In the genomic region with DNA sequence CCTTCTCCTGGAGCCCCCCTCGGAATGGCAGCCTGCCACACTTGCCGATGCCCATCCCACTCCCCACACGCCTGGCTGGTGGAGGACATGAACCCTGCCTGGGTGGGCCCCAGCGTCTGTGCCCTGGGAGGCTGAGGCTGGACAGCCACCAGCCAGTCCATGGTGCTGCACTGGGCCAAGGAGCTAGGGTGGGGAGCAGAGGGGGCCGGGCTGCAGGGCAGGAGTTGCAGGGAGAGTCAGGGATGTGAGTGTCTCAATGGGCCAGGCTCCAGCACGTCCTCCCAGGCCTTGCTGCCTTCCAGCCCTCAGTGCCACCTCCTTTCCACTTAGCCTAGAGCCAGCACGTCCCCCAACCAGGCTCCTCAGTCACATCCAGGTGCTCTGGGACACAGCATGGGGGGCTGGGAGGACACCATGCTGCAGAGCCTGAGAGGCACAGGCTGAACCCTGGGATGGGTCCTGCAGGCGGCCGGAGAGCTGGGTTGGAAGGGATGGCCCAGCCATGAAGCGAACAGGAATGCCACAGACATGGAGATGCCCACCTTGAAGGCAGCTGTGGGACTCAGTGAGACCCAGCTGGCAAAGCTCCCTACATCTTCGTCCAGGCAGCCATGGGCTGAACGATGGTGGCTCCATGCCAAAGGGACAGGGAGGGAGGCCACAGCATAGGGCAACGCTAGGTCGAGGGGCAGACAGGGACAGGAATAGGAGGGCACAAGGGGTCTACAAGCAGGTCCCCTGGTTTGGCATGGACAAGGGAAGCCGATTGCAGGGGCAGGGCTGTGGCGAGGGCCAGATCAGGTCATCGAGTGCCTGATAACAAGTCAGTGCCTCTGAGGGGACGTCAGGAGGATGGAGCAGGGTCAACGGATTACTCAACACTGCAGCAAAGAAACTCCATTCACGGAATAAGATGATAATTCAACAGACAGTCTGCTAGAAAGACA, we compare ENCODE assay signal across 13 cellular contexts. TPM values are rescaled to one million over a fixed set of nuclear protein-coding genes. Genes with fewer than 3 reads are reported as not detected.
A peak's percentile ranks its signal among the peaks of the same experiment; 100 is the strongest.
DNase-seq lines count a peak whose midpoint lies in the region; ATAC-seq, FAIRE-seq and TF ChIP-seq lines count a peak whose summit lies in the region.
"Had no signal": no experiment of that assay in that cellular context is flagged by ENCODE, and none has a peak within 500 bp of the region (broad histone marks: within the 10 kb centered on the region; RNA-seq: fewer than 3 reads in every experiment).

No MANE protein-coding gene starts in this region.

- DNase-seq in Right ventricle myocardium inferior (ENCODE audit: missing footprints): peak; percentile 65
- no peak for DNase-seq in cardiac septum (ENCODE audit: low spot score)
- DNase-seq in naive B cell: no peak
- no peak for DNase-seq in vagina (ENCODE audit: extremely low spot score in 2 of 2)
- no peak for DNase-seq in superior temporal gyrus (ENCODE audit: extremely low spot score)
- DNase-seq in HepG2 (ENCODE audit: low spot score): no peak
- DNase-seq: cortex of kidney, NCI-H1694 treated with DMSO at 0.1 percent for 48 hours had no signal

- no peaks in the 10 kb centered on the region for H3K36me3 ChIP-seq in vagina
- H3K36me3 ChIP-seq in HepG2 (replicated peaks in 1 of 2; ENCODE audit: control insufficient read depth in 1 of 2, insufficient read depth in 2 of 2, low read length in 2 of 2): no peaks in the 10 kb centered on the region
- H3K36me3 ChIP-seq: ovary had no signal

- H3K27ac ChIP-seq in vagina (peak overlapping the region; percentile 32), HepG2 (ENCODE audit: extremely low read length, insufficient read depth, low read length) (no peak overlapping the region)
- H3K27ac ChIP-seq: ovary, tibial artery had no signal

- H3K9me3 Mint-ChIP-seq in activated T-helper 17 cell treated with anti-CD3 and anti-CD28 coated beads, Interleukin-2, amount 50 U/mL, for 72 hours: no peaks in the 10 kb centered on the region
- no peaks in the 10 kb centered on the region for H3K9me3 Mint-ChIP-seq in naive B cell

- H3K9me3 ChIP-seq in vagina (no peaks in the 10 kb centered on the region), HepG2 (ENCODE audit: low read length) (no peaks in the 10 kb centered on the region)
- H3K9me3 ChIP-seq: ovary, tibial artery had no signal

- H3K4me2 ChIP-seq in HepG2 (ENCODE audit: low read depth, low read length): no peak overlapping the region

- H3K27ac Mint-ChIP-seq in activated T-helper 17 cell treated with anti-CD3 and anti-CD28 coated beads, Interleukin-2, amount 50 U/mL, for 72 hours: peak overlapping the region; percentile 84
- peak overlapping the region in 5 of 6 donors; percentile 1 to 94 (median 88) for H3K27ac Mint-ChIP-seq in naive B cell

- no peak for FAIRE-seq in HepG2 (lab: Jason Lieb, UNC)
- FAIRE-seq: GM19239 had no signal

- ATAC-seq in Right ventricle myocardium inferior: no peak
- ATAC-seq in activated T-helper 17 cell treated with anti-CD3 and anti-CD28 coated beads, Interleukin-2, amount 50 U/mL, for 72 hours (replicated peaks): no peak
- no peak for ATAC-seq in naive B cell (ENCODE audit: low read depth in 2 of 2)
- no peak for ATAC-seq in HG02885 (IDR thresholded peaks at IDR 0.05; ENCODE audit: poor library complexity, unreplicated experiment)
- ATAC-seq in HepG2: no peak; the same call in 2 of the 3 replicates

- no peak for TF ChIP-seq RAD21 in HepG2 (CRISPR knock-in tag; IDR thresholded peaks at IDR 0.05)

- TF ChIP-seq POLR2A in vagina (IDR thresholded peaks at IDR 0.05) (no peak), HepG2 (IDR thresholded peaks at IDR 0.05; ENCODE audit: insufficient read depth in 1 of 2, low read depth in 2 of 2, low read length in 2 of 2) (no peak)

- no peaks in the 10 kb centered on the region for H4K20me1 ChIP-seq in HepG2 (ENCODE audit: insufficient read depth, low read length)

- peaks cover 12% of the 10 kb centered on the region for H3K4me1 ChIP-seq in vagina
- 0 out of 2 replicates have a peak, but pooled peaks cover 9% of the 10 kb centered on the region for H3K4me1 ChIP-seq in HepG2 (ENCODE audit: insufficient read depth, low read length)
- H3K4me1 ChIP-seq: tibial artery had no signal

- intact Hi-C loops in Right ventricle myocardium inferior (cut with DNase I): no loop called here
- intact Hi-C loops in cardiac septum (cut with DNase I): no loop called here
- intact Hi-C loops in vagina (cut with DNase I): no loop called here
- intact Hi-C loops in HepG2 (cut with micrococcal nuclease; ENCODE audit: unreplicated experiment): no loop called here

- H2AFZ ChIP-seq in HepG2 (ENCODE audit: low read length): no peak overlapping the region

- H3K36me3 Mint-ChIP-seq in activated T-helper 17 cell treated with anti-CD3 and anti-CD28 coated beads, Interleukin-2, amount 50 U/mL, for 72 hours (ENCODE audit: low read depth): no peaks in the 10 kb centered on the region
- H3K36me3 Mint-ChIP-seq in naive B cell: no peaks in the 10 kb centered on the region

- no peaks in the 10 kb centered on the region for H3K27me3 ChIP-seq in vagina
- H3K27me3 ChIP-seq in HepG2 (ENCODE audit: control insufficient read depth in 1 of 2, insufficient read depth in 2 of 2, low read length in 2 of 2): peaks cover 5 to 59% of the 10 kb centered on the region in 2 experiments; a peak in 4 of 5 replicates
- H3K27me3 ChIP-seq: ovary, tibial artery had no signal

- TF ChIP-seq CTCF in vagina (IDR thresholded peaks at IDR 0.05): no peak
- no peak for TF ChIP-seq CTCF in HepG2 (CRISPR knock-in tag; IDR thresholded peaks at IDR 0.05)

- H3K27me3 Mint-ChIP-seq in activated T-helper 17 cell treated with anti-CD3 and anti-CD28 coated beads, Interleukin-2, amount 50 U/mL, for 72 hours: no peaks in the 10 kb centered on the region
- H3K27me3 Mint-ChIP-seq in naive B cell: peaks cover 0 to 10% (median 8%) of the 10 kb centered on the region in 3 donors

- peak overlapping the region; percentile 70 for H3K4me3 Mint-ChIP-seq in activated T-helper 17 cell treated with anti-CD3 and anti-CD28 coated beads, Interleukin-2, amount 50 U/mL, for 72 hours
- peak overlapping the region in 3 of 8 donors; percentile 35 to 69 (median 41) for H3K4me3 Mint-ChIP-seq in naive B cell

- POLR2A ChIA-PET in HepG2 (lab: Yijun Ruan, JAX): no interaction called here

- in situ Hi-C loops in HepG2 (cut with HindIII; ENCODE audit: extremely low pct_ligation_motif_present, low pct_unique_long_range_greater_than_20kb): no loop called here

- H3K4me3 ChIP-seq in vagina (no peak overlapping the region), HepG2 (replicated peaks in 1 of 3; ENCODE audit: insufficient read depth in 1 of 3, low read depth in 2 of 3, low read length in 3 of 3) (no peak overlapping the region)
- H3K4me3 ChIP-seq: ovary, tibial artery had no signal

- no TSS peak for BruUV-seq in HepG2 (replicated peaks; lab: Mats Ljungman, UMichigan)

- H3K4me1 Mint-ChIP-seq in activated T-helper 17 cell treated with anti-CD3 and anti-CD28 coated beads, Interleukin-2, amount 50 U/mL, for 72 hours: peaks cover 10% of the 10 kb centered on the region
- H3K4me1 Mint-ChIP-seq in naive B cell: peaks cover 6 to 17% (median 17%) of the 10 kb centered on the region in 3 donors

- CTCF ChIA-PET in HepG2 (lab: Yijun Ruan, JAX; ENCODE audit: low intra/inter-chr PET ratio, low total read pairs): no interaction called here

- 17% methylated on average over 12 of the region's 20 CpGs for WGBS in HepG2 (ENCODE audit: low lambda C conversion rate)

- H3K79me2 ChIP-seq in HepG2 (ENCODE audit: insufficient read depth, low read length): no peaks in the 10 kb centered on the region

- H3K9ac ChIP-seq in HepG2 (ENCODE audit: insufficient read depth, low read depth, low read length): no peak overlapping the region

- no peak for TF ChIP-seq EP300 in HepG2 (IDR thresholded peaks at IDR 0.05; ENCODE audit: low read depth in 2 of 2, low read length in 2 of 2)
- TF ChIP-seq EP300 in HepG2 (CRISPR knock-in tag; IDR thresholded peaks at IDR 0.05; ENCODE audit: borderline replicate concordance): no peak

RNA-seq across cellular contexts. Expression of a gene that starts 30.1 kb away (rescaled TPM):
- total RNA-seq in Right ventricle myocardium inferior: 36.0 TPM
- total RNA-seq in cardiac septum: 37.9 TPM
- total RNA-seq in activated T-helper 17 cell treated with anti-CD3 and anti-CD28 coated beads, Interleukin-2, amount 50 U/mL, for 72 hours: 1 to 10 TPM; 6.1 to 7.7 TPM
- polyA plus RNA-seq in naive B cell (ENCODE audit: low read depth in 6 of 6): 10 to 100 TPM; 29.4 to 46.2 (median 40.6) TPM
- 27.5 TPM for total RNA-seq in vagina
- total RNA-seq in HepG2 (2016; rRNA removed; fragmentation: Illumina TruSeq; extraction: Trizol): 19.6 and 31.3 TPM in 2 replicates
- 36.9 and 47.9 TPM in 2 replicates for total RNA-seq in HepG2 (2016; cell fraction: cytosol; rRNA removed; fragmentation: Illumina TruSeq; extraction: Trizol; ENCODE audit: low read depth)
- total RNA-seq in HepG2 (2016; cell fraction: insoluble cytoplasmic fraction; rRNA removed; fragmentation: Illumina TruSeq; extraction: Trizol): 17.4 and 29.0 TPM in 2 replicates
- 44.7 and 51.6 TPM in 2 replicates for total RNA-seq in HepG2 (2016; cell fraction: membrane; rRNA removed; fragmentation: Illumina TruSeq; extraction: Trizol)
- 17.8 and 19.3 TPM in 2 replicates for total RNA-seq in HepG2 (2016; cell fraction: nucleus; rRNA removed; fragmentation: Illumina TruSeq; extraction: Trizol)
- 29.0 and 35.5 TPM in 2 replicates for polyA plus RNA-seq in HepG2 (2011; rRNA removed)
- 18.8 and 32.8 TPM in 2 replicates for polyA plus RNA-seq in HepG2 (2011; cell fraction: cytosol; rRNA removed)
- 55.8 and 75.6 TPM in 2 replicates for polyA plus RNA-seq in HepG2 (2011; cell fraction: nucleus; rRNA removed)
- 13.3 and 19.0 TPM in 2 replicates for polyA plus RNA-seq in HepG2 (2012)
- polyA plus RNA-seq in HepG2 (2016; cell fraction: cytosol; fragmentation: Illumina TruSeq; extraction: Trizol; ENCODE audit: low read depth): 75.4 and 78.8 TPM in 2 replicates
- 24.7 and 25.4 TPM in 2 replicates for polyA plus RNA-seq in HepG2 (2016; cell fraction: insoluble cytoplasmic fraction; fragmentation: Illumina TruSeq; extraction: Trizol; ENCODE audit: low read depth)
- polyA plus RNA-seq in HepG2 (2016; cell fraction: membrane; fragmentation: Illumina TruSeq; extraction: Trizol; ENCODE audit: low read depth): 58.0 and 61.9 TPM in 2 replicates
- 40.4 and 42.9 TPM in 2 replicates for polyA plus RNA-seq in HepG2 (2016; cell fraction: nucleus; fragmentation: Illumina TruSeq; extraction: Trizol; ENCODE audit: insufficient read depth, low read depth)
- polyA minus RNA-seq in HepG2 (2011; rRNA and poly(A)+ RNA removed; ENCODE audit: low replicate concordance): 56.0 and 71.8 TPM in 2 replicates
- polyA minus RNA-seq in HepG2 (2011; cell fraction: cytosol; rRNA and poly(A)+ RNA removed): 16.4 and 18.3 TPM in 2 replicates
- 38.0 and 41.2 TPM in 2 replicates for polyA minus RNA-seq in HepG2 (2011; cell fraction: nucleus; rRNA and poly(A)+ RNA removed)

RNA-seq across cellular contexts. Expression of a gene that starts 50.1 kb away (rescaled TPM):
- total RNA-seq in Right ventricle myocardium inferior (7.7 TPM), cardiac septum (5.6 TPM), vagina (9.6 TPM), HepG2 (2016; rRNA removed; fragmentation: Illumina TruSeq; extraction: Trizol) (12.6 and 16.3 TPM in 2 replicates)
- total RNA-seq in activated T-helper 17 cell treated with anti-CD3 and anti-CD28 coated beads, Interleukin-2, amount 50 U/mL, for 72 hours: 10 to 100 TPM; 27.1 to 28.0 TPM
- polyA plus RNA-seq in naive B cell (ENCODE audit: low read depth in 6 of 6) (10 to 100 TPM; 13.3 to 29.1 (median 19.3) TPM), HepG2 (2011; rRNA removed) (3.3 and 3.9 TPM in 2 replicates)
- 0.71 TPM in 2 replicates for total RNA-seq in HepG2 (2016; cell fraction: cytosol; rRNA removed; fragmentation: Illumina TruSeq; extraction: Trizol; ENCODE audit: low read depth)
- 12.9 and 15.5 TPM in 2 replicates for total RNA-seq in HepG2 (2016; cell fraction: insoluble cytoplasmic fraction; rRNA removed; fragmentation: Illumina TruSeq; extraction: Trizol)
- 3.8 and 4.0 TPM in 2 replicates for total RNA-seq in HepG2 (2016; cell fraction: membrane; rRNA removed; fragmentation: Illumina TruSeq; extraction: Trizol)
- 10.8 and 13.7 TPM in 2 replicates for total RNA-seq in HepG2 (2016; cell fraction: nucleus; rRNA removed; fragmentation: Illumina TruSeq; extraction: Trizol)
- 1.8 and 1.9 TPM in 2 replicates for polyA plus RNA-seq in HepG2 (2011; cell fraction: cytosol; rRNA removed)
- 4.8 and 5.1 TPM in 2 replicates for polyA plus RNA-seq in HepG2 (2011; cell fraction: nucleus; rRNA removed)
- 5.4 and 6.4 TPM in 2 replicates for polyA plus RNA-seq in HepG2 (2012)
- 0.45 and 0.70 TPM in 2 replicates for polyA plus RNA-seq in HepG2 (2016; cell fraction: cytosol; fragmentation: Illumina TruSeq; extraction: Trizol; ENCODE audit: low read depth)
- polyA plus RNA-seq in HepG2 (2016; cell fraction: insoluble cytoplasmic fraction; fragmentation: Illumina TruSeq; extraction: Trizol; ENCODE audit: low read depth): 12.2 and 12.5 TPM in 2 replicates
- 1.8 TPM in 2 replicates for polyA plus RNA-seq in HepG2 (2016; cell fraction: membrane; fragmentation: Illumina TruSeq; extraction: Trizol; ENCODE audit: low read depth)
- polyA plus RNA-seq in HepG2 (2016; cell fraction: nucleus; fragmentation: Illumina TruSeq; extraction: Trizol; ENCODE audit: insufficient read depth, low read depth): 26.7 and 27.4 TPM in 2 replicates
- polyA minus RNA-seq in HepG2 (2011; rRNA and poly(A)+ RNA removed; ENCODE audit: low replicate concordance): 1.8 and 2.1 TPM in 2 replicates
- 2.2 and 3.3 TPM in 2 replicates for polyA minus RNA-seq in HepG2 (2011; cell fraction: cytosol; rRNA and poly(A)+ RNA removed)
- polyA minus RNA-seq in HepG2 (2011; cell fraction: nucleus; rRNA and poly(A)+ RNA removed): 5.8 and 6.0 TPM in 2 replicates

RNA-seq across cellular contexts. Expression of a gene that starts 50.1 kb away (rescaled TPM):
- total RNA-seq in Right ventricle myocardium inferior (2.0 TPM), cardiac septum (2.3 TPM), vagina (3.9 TPM), HepG2 (2016; rRNA removed; fragmentation: Illumina TruSeq; extraction: Trizol) (0.60 and 0.93 TPM in 2 replicates)
- total RNA-seq in activated T-helper 17 cell treated with anti-CD3 and anti-CD28 coated beads, Interleukin-2, amount 50 U/mL, for 72 hours: 1 to 10 TPM; 7.8 to 8.0 TPM
- polyA plus RNA-seq in naive B cell (ENCODE audit: low read depth in 6 of 6) (under 1 TPM in 4 of 6 donors, not detected in 2; 0.62 to 0.79 (median 0.71) TPM), HepG2 (2011; rRNA removed) (1.2 and 1.5 TPM in 2 replicates)
- 2.3 and 2.5 TPM in 2 replicates for total RNA-seq in HepG2 (2016; cell fraction: cytosol; rRNA removed; fragmentation: Illumina TruSeq; extraction: Trizol; ENCODE audit: low read depth)
- total RNA-seq in HepG2 (2016; cell fraction: insoluble cytoplasmic fraction; rRNA removed; fragmentation: Illumina TruSeq; extraction: Trizol): 0.68 and 1.1 TPM in 2 replicates
- total RNA-seq in HepG2 (2016; cell fraction: membrane; rRNA removed; fragmentation: Illumina TruSeq; extraction: Trizol): 1.6 and 1.9 TPM in 2 replicates
- total RNA-seq in HepG2 (2016; cell fraction: nucleus; rRNA removed; fragmentation: Illumina TruSeq; extraction: Trizol): 1.1 and 1.5 TPM in 2 replicates
- 0.81 and 3.7 TPM in 2 replicates for polyA plus RNA-seq in HepG2 (2011; cell fraction: cytosol; rRNA removed)
- polyA plus RNA-seq in HepG2 (2011; cell fraction: nucleus; rRNA removed): 2.7 and 3.7 TPM in 2 replicates
- polyA plus RNA-seq in HepG2 (2012): 0.39 and 0.48 TPM in 2 replicates
- 1.0 and 1.4 TPM in 2 replicates for polyA plus RNA-seq in HepG2 (2016; cell fraction: cytosol; fragmentation: Illumina TruSeq; extraction: Trizol; ENCODE audit: low read depth)
- polyA plus RNA-seq in HepG2 (2016; cell fraction: insoluble cytoplasmic fraction; fragmentation: Illumina TruSeq; extraction: Trizol; ENCODE audit: low read depth): 0.57 and 1.2 TPM in 2 replicates
- polyA plus RNA-seq in HepG2 (2016; cell fraction: membrane; fragmentation: Illumina TruSeq; extraction: Trizol; ENCODE audit: low read depth): 0.90 and 1.4 TPM in 2 replicates
- polyA plus RNA-seq in HepG2 (2016; cell fraction: nucleus; fragmentation: Illumina TruSeq; extraction: Trizol; ENCODE audit: insufficient read depth, low read depth): 0.88 and 2.2 TPM in 2 replicates
- polyA minus RNA-seq in HepG2 (2011; rRNA and poly(A)+ RNA removed; ENCODE audit: low replicate concordance): 0.44 and 0.96 TPM in 2 replicates
- polyA minus RNA-seq in HepG2 (2011; cell fraction: cytosol; rRNA and poly(A)+ RNA removed): 1.2 and 1.3 TPM in 2 replicates
- polyA minus RNA-seq in HepG2 (2011; cell fraction: nucleus; rRNA and poly(A)+ RNA removed): 0.75 and 1.2 TPM in 2 replicates
